In genomic region chr3:108447096-108447847, GRCh38 we compare ENCODE assay signal across 25 cellular contexts.
"Had no signal": no experiment of that assay in that cellular context is flagged by ENCODE, and none has a peak within 500 bp of the region (broad histone marks: within the 10 kb centered on the region; RNA-seq: fewer than 3 reads in every experiment).

No MANE protein-coding gene starts in this region.

- H3K27ac ChIP-seq: colonic mucosa, epithelial cell of prostate, esophagus squamous epithelium, gastrocnemius medialis, heart right ventricle, left lung, lower lobe of right lung had no signal

- H3K4me3 ChIP-seq: colonic mucosa, esophagus squamous epithelium, gastrocnemius medialis, heart right ventricle, left lung, lower lobe of right lung, mucosa of descending colon had no signal

- H3K4me3 Mint-ChIP-seq: dendritic cell treated with granulocyte-macrophage colony-stimulating factor and Interleukin-4, amounts not matched to agents 40 ng/mL and 50 ng/mL, for 4 days; effector memory CD8-positive, alpha-beta T cell; endodermal cell; mesothelial cell of epicardium had no signal

- H3K36me3 ChIP-seq: colonic mucosa, esophagus squamous epithelium, gastrocnemius medialis, heart right ventricle, left lung, lower lobe of right lung had no signal

- H3K4me1 ChIP-seq: colonic mucosa, esophagus squamous epithelium, gastrocnemius medialis, heart right ventricle, left lung, lower lobe of right lung had no signal

- H3K4me1 Mint-ChIP-seq: endodermal cell, mesothelial cell of epicardium had no signal

- H3K9me3 ChIP-seq: colonic mucosa, gastrocnemius medialis had no signal

- H3K27me3 ChIP-seq: colonic mucosa, esophagus squamous epithelium, gastrocnemius medialis, heart right ventricle, left lung had no signal

- H3K27ac Mint-ChIP-seq: dendritic cell treated with granulocyte-macrophage colony-stimulating factor and Interleukin-4, amounts not matched to agents 40 ng/mL and 50 ng/mL, for 4 days; effector memory CD8-positive, alpha-beta T cell; endodermal cell; mesothelial cell of epicardium had no signal

- DNase-seq: colonic mucosa; cortex of kidney; effector CD8-positive, alpha-beta T cell; effector memory CD8-positive, alpha-beta T cell; endodermal cell; erythroblast; esophagus squamous epithelium; foreskin fibroblast; foreskin melanocyte; gastrocnemius medialis; glutamatergic neuron; head of caudate nucleus; heart right ventricle; hippocampal formation; left cardiac atrium; left lung; left ventricle myocardium superior; lower lobe of right lung; mesenchymal stem cell; mucosa of descending colon; naive B cell had no signal

- ATAC-seq: effector memory CD8-positive, alpha-beta T cell; esophagus mucosa; gastrocnemius medialis; heart right ventricle; left cardiac atrium; left lung; left ventricle myocardium superior; lower lobe of right lung; mucosa of descending colon had no signal

- H3K27me3 Mint-ChIP-seq: dendritic cell treated with granulocyte-macrophage colony-stimulating factor and Interleukin-4, amounts not matched to agents 40 ng/mL and 50 ng/mL, for 4 days; naive B cell had no signal
